9 cellular contexts compared by ENCODE assay signal in genomic region chr16:46607529-46607928, GRCh38. TPM values are rescaled to one million over a fixed set of nuclear protein-coding genes. Genes with fewer than 3 reads are reported as not detected.
DNase-seq lines count a peak whose midpoint lies in the region; ATAC-seq and TF ChIP-seq lines count a peak whose summit lies in the region.
"Had no signal": no experiment of that assay in that cellular context is flagged by ENCODE, and none has a peak within 500 bp of the region (broad histone marks: within the 10 kb centered on the region; RNA-seq: fewer than 3 reads in every experiment).

No MANE protein-coding gene starts in this region.

- CTCF ChIA-PET in PC-9 (lab: Charles Lee) = no interaction called here

- no peaks in the 10 kb centered on the region for H3K79me2 ChIP-seq in PC-9 (ENCODE audit: low read depth)

- H3K27me3 ChIP-seq in PC-9 (ENCODE audit: insufficient read depth, low read depth) (no peaks in the 10 kb centered on the region), spleen (replicated peaks in 1 of 7) (no peaks in the 10 kb centered on the region), MG63 (no peaks in the 10 kb centered on the region)

- intact Hi-C loops in PC-9 (cut with micrococcal nuclease; ENCODE audit: unreplicated experiment) = no loop called here
- intact Hi-C loops in spleen (cut with DNase I; ENCODE audit: low total_unique reads) = loop anchor here (10.0 kb wide), 1 partner anchor 53 kb away; no protein-coding TSS in a partner anchor

- no peak overlapping the region for H2AFZ ChIP-seq in PC-9

- no peaks in the 10 kb centered on the region for H3K9me2 ChIP-seq in PC-9 (ENCODE audit: insufficient read depth)

- H3K9me3 ChIP-seq in PC-9 (ENCODE audit: insufficient read depth, low read depth) (no peaks in the 10 kb centered on the region), spleen (no peaks in the 10 kb centered on the region), MG63 (no peaks in the 10 kb centered on the region)

- H4K20me1 ChIP-seq in PC-9 (ENCODE audit: insufficient read depth) = no peaks in the 10 kb centered on the region

- H3K4me2 ChIP-seq in PC-9 = no peak overlapping the region

- 71 to 84% (median 76%) methylated on average over 1 of the region's 1 CpG for WGBS in spleen, 5 donors

- no peak for ATAC-seq in GM21619 (IDR thresholded peaks at IDR 0.05; ENCODE audit: unreplicated experiment)

- POLR2A ChIA-PET in PC-9 (lab: Charles Lee; ENCODE audit: unreplicated experiment) = no interaction called here

- H3K27ac ChIP-seq in PC-9 (no peak overlapping the region), spleen (no peak overlapping the region)
- H3K27ac ChIP-seq: skin epidermis had no signal

- DNase-seq in NCI-H2107 treated with DMSO at 0.1 percent for 48 hours (lab: John Stamatoyannopoulos, UW; ENCODE audit: unreplicated experiment) (peak; percentile 29), NCI-H2107 (lab: John Stamatoyannopoulos, UW) (no peak), PC-9 (peak in 1 of 2 experiments; percentile 44), fibroblast of pulmonary artery (ENCODE audit: low read depth) (peak; percentile 87), spleen (no peak), MG63 (no peak)
- no peak for DNase-seq in activated CD8-positive, alpha-beta memory T cell treated with anti-CD3 and anti-CD28 coated beads, Interleukin-2, amount 50 U/mL, for 48 hours

- H3K36me3 ChIP-seq in PC-9 (ENCODE audit: low read depth) (0 out of 2 replicates have a peak, but pooled peaks cover 15% of the 10 kb centered on the region), spleen (peaks cover 0 to 32% (median 0%) of the 10 kb centered on the region in 6 donors), MG63 (peaks cover 82% of the 10 kb centered on the region)

- no TSS peak for BruUV-seq in PC-9 (replicated peaks; lab: Mats Ljungman, UMichigan)

- TF ChIP-seq CTCF in PC-9 (conservative IDR thresholded peaks at IDR 0.05) (peak; percentile 68), fibroblast of pulmonary artery (IDR thresholded peaks at IDR 0.05; ENCODE audit: low read length, missing control alignments) (peak; percentile 43), spleen (IDR thresholded peaks at IDR 0.05 in 8 of 11, conservative IDR thresholded peaks at IDR 0.05 in 3 of 11) (peak in 7 of 11 experiments; percentile 37 to 50 (median 47))

- H3K4me3 ChIP-seq in PC-9 (no peak overlapping the region), fibroblast of pulmonary artery (replicated peaks; ENCODE audit: low read depth, low read length) (no peak overlapping the region), spleen (no peak overlapping the region), MG63 (no peak overlapping the region)
- H3K4me3 ChIP-seq: skin epidermis had no signal

- H3K4me1 ChIP-seq in PC-9 (replicated peaks; ENCODE audit: insufficient read depth) (no peaks in the 10 kb centered on the region), spleen (peaks cover 0 to 10% (median 0%) of the 10 kb centered on the region in 6 donors)

- TF ChIP-seq POLR2A in spleen (IDR thresholded peaks at IDR 0.05) = no peak

- H3F3A ChIP-seq in PC-9 (ENCODE audit: insufficient read depth, low read depth) = no peaks in the 10 kb centered on the region

RNA-seq across cellular contexts. Expression of gene SHCBP1, which starts 13.7 kb away (rescaled TPM):
- 17.4 and 19.3 TPM in 2 replicates for total RNA-seq in PC-9 (2021)
- total RNA-seq in spleen = 10 to 100 TPM in 1 of 7 donors, 1 to 10 TPM in 6; 3.1 to 15.7 (median 6.0) TPM
- 1 to 10 TPM; 1.7 to 4.6 (median 4.0) TPM for polyA plus RNA-seq in spleen
- total RNA-seq in MG63 (2014; rRNA removed; shearing (Covaris generic); ENCODE audit: low replicate concordance) = 58.3 and 92.9 TPM in 2 replicates

Comparison
In these comparisons a context has a peak if more than half of its experiments do, and no peak if none do; other contexts are left out.
1. DNase-seq: peak in NCI-H2107 treated with DMSO at 0.1 percent for 48 hours (single experiment) and fibroblast of pulmonary artery (single experiment); none in NCI-H2107 (single experiment), spleen (single experiment), MG63 (single experiment) and activated CD8-positive, alpha-beta memory T cell treated with anti-CD3 and anti-CD28 coated beads, Interleukin-2, amount 50 U/mL, for 48 hours (single experiment).
2. Peak in every context shown above with its lines, with median percentiles within 50 percentile points of each other: CTCF ChIP-seq.